Comparison of ENCODE assay signal across 16 cellular contexts in genomic region chr16:83946154-83946780, GRCh38. TPM values are rescaled to one million over a fixed set of nuclear protein-coding genes. Genes with fewer than 3 reads are reported as not detected.
DNase-seq lines count a peak whose midpoint lies in the region; ATAC-seq lines count a peak whose summit lies in the region.
"Had no signal": no experiment of that assay in that cellular context is flagged by ENCODE, and none has a peak within 500 bp of the region (broad histone marks: within the 10 kb centered on the region; RNA-seq: fewer than 3 reads in every experiment).

No MANE protein-coding gene starts in this region.

- H3K4ac ChIP-seq in mesenchymal stem cell (ENCODE audit: low read depth in 1 of 2, low read length in 2 of 2), result peak overlapping the region in 1 of 2 experiments; percentile 50

- H2BK120ac ChIP-seq in mesenchymal stem cell (ENCODE audit: low read depth, low read length), result no peak overlapping the region

- WGBS in mesenchymal stem cell, result 82% methylated on average over 23 of the region's 24 CpGs

- H3K27me3 ChIP-seq in mesenchymal stem cell (ENCODE audit: control insufficient read depth in 1 of 2, insufficient read depth in 1 of 2, low read length in 2 of 2), result peaks cover 3 to 10% of the 10 kb centered on the region in 2 experiments
- H3K27me3 ChIP-seq: BLaER1 treated with 17β-estradiol and CSF1 and Interleukin-3, amounts not matched to agents 10 nM and 100 nM had no signal

- no peak overlapping the region for H3K4me2 ChIP-seq in mesenchymal stem cell (ENCODE audit: low read length, poor library complexity, severe bottlenecking)
- H3K4me2 ChIP-seq: BLaER1 treated with 17β-estradiol and CSF1 and Interleukin-3, amounts not matched to agents 10 nM and 100 nM had no signal

- H4K8ac ChIP-seq in mesenchymal stem cell (ENCODE audit: low read length), result peak overlapping the region; percentile 38

- no peak overlapping the region for H3K9ac ChIP-seq in mesenchymal stem cell (ENCODE audit: low read length)
- H3K9ac ChIP-seq: BLaER1 treated with 17β-estradiol and CSF1 and Interleukin-3, amounts not matched to agents 10 nM and 100 nM had no signal

- intact Hi-C loops in sciatic nerve (cut with DNase I), result no loop called here

- no peak overlapping the region for H3K23ac ChIP-seq in mesenchymal stem cell (ENCODE audit: low read length in 2 of 2)

- H3K4me3 ChIP-seq in mesenchymal stem cell (ENCODE audit: insufficient read depth in 1 of 2, low read depth in 1 of 2, low read length in 2 of 2), result no peak overlapping the region
- H3K4me3 ChIP-seq: BLaER1 treated with 17β-estradiol and CSF1 and Interleukin-3, amounts not matched to agents 10 nM and 100 nM; HAP-1 had no signal

- H3K79me1 ChIP-seq in mesenchymal stem cell (replicated peaks; ENCODE audit: low read length, poor library complexity, severe bottlenecking), result no peaks in the 10 kb centered on the region

- H3K27ac ChIP-seq in mesenchymal stem cell (ENCODE audit: low read length, poor library complexity, severe bottlenecking), result no peak overlapping the region
- H3K27ac ChIP-seq: 22Rv1; BLaER1 treated with 17β-estradiol and CSF1 and Interleukin-3, amounts not matched to agents 10 nM and 100 nM had no signal

- DNase-seq in NCI-H2171 treated with DMSO at 0.1 percent for 48 hours (lab: John Stamatoyannopoulos, UW), result peak; percentile 38
- no peak for DNase-seq in NCI-H2171 (lab: John Stamatoyannopoulos, UW)
- peak; percentile 43 for DNase-seq in hepatic stellate cell (ENCODE audit: low spot score)
- DNase-seq in mesenchymal stem cell, result no peak
- DNase-seq in sciatic nerve (ENCODE audit: low spot score), result no peak
- no peak for DNase-seq in kidney glomerular epithelial cell (lab: John Stamatoyannopoulos, UW)
- no peak for DNase-seq in AG08395 (ENCODE audit: low spot score)
- no peak for DNase-seq in stimulated activated CD4-positive, alpha-beta T cell treated with anti-CD3 and anti-CD28 coated beads, Interleukin-2, amount 100 ng/mL, for 24 hours
- DNase-seq: CD4-positive, CD25-positive, alpha-beta regulatory T cell; DMS53; GF-D8; GOT3 had no signal

- peaks cover 12% of the 10 kb centered on the region for H3K4me1 ChIP-seq in mesenchymal stem cell (ENCODE audit: control insufficient read depth, insufficient read depth, low read depth, low read length)
- H3K4me1 ChIP-seq: HAP-1 had no signal

- no peak overlapping the region for H2BK15ac ChIP-seq in mesenchymal stem cell (ENCODE audit: low read depth, poor library complexity, severe bottlenecking)

- H4K91ac ChIP-seq in mesenchymal stem cell (ENCODE audit: low read length), result peak overlapping the region; percentile 70

- no peaks in the 10 kb centered on the region for H3K9me3 ChIP-seq in mesenchymal stem cell (ENCODE audit: control insufficient read depth, low read length)
- H3K9me3 ChIP-seq: BLaER1 treated with 17β-estradiol and CSF1 and Interleukin-3, amounts not matched to agents 10 nM and 100 nM; HAP-1 had no signal

- H2BK12ac ChIP-seq in mesenchymal stem cell (ENCODE audit: low read length in 2 of 2), result peak overlapping the region in 1 of 2 experiments; percentile 62

- no peaks in the 10 kb centered on the region for H3K36me3 ChIP-seq in mesenchymal stem cell (ENCODE audit: control insufficient read depth in 1 of 2, insufficient read depth in 2 of 2, low read depth in 1 of 2, low read length in 2 of 2)
- H3K36me3 ChIP-seq: BLaER1 treated with 17β-estradiol and CSF1 and Interleukin-3, amounts not matched to agents 10 nM and 100 nM; HAP-1 had no signal

- peak overlapping the region in 1 of 2 experiments; percentile 25 for H3K18ac ChIP-seq in mesenchymal stem cell (ENCODE audit: low read depth in 1 of 2, low read length in 2 of 2)

- H3K14ac ChIP-seq in mesenchymal stem cell (ENCODE audit: low read length in 2 of 2), result no peak overlapping the region

- no peak overlapping the region for H2BK5ac ChIP-seq in mesenchymal stem cell (ENCODE audit: low read depth, low read length, poor library complexity, severe bottlenecking)

- ATAC-seq in sciatic nerve, result peak; percentile 7

- H2AFZ ChIP-seq in mesenchymal stem cell (ENCODE audit: low read depth, low read length), result no peak overlapping the region

- H2AK5ac ChIP-seq in mesenchymal stem cell (ENCODE audit: low read length, severe bottlenecking), result no peak overlapping the region

RNA-seq across cellular contexts. Expression of gene OSGIN1, which starts 6.8 kb away (rescaled TPM):
- polyA plus RNA-seq in mesenchymal stem cell (2013, experiment 1 of 2), result 5.4 TPM
- polyA plus RNA-seq in mesenchymal stem cell (2013, experiment 2 of 2), result 5.9 TPM
- 11.5 TPM for total RNA-seq in sciatic nerve

RNA-seq across cellular contexts. Expression of gene NECAB2, which starts 21.8 kb away (rescaled TPM):
- polyA plus RNA-seq in mesenchymal stem cell (2013, experiment 1 of 2), result 0.58 TPM
- 0.33 TPM for polyA plus RNA-seq in mesenchymal stem cell (2013, experiment 2 of 2)
- total RNA-seq in sciatic nerve, result 0.80 TPM
- total RNA-seq: CD4-positive, CD25-positive, alpha-beta regulatory T cell; HT1080 had no signal
- polyA plus RNA-seq: CD4-positive, CD25-positive, alpha-beta regulatory T cell had no signal

RNA-seq across cellular contexts. Expression of gene MLYCD, which starts 47.4 kb away (rescaled TPM):
- 1.3 TPM for polyA plus RNA-seq in mesenchymal stem cell (2013, experiment 1 of 2)
- polyA plus RNA-seq in mesenchymal stem cell (2013, experiment 2 of 2), result 1.2 TPM
- total RNA-seq in sciatic nerve, result 8.2 TPM

Comparison
In these comparisons a context has a peak if more than half of its experiments do, and no peak if none do; other contexts are left out.
1. DNase-seq: peak in NCI-H2171 treated with DMSO at 0.1 percent for 48 hours (single experiment) and hepatic stellate cell (single experiment); none in NCI-H2171 (single experiment), mesenchymal stem cell (single experiment), sciatic nerve (single experiment), kidney glomerular epithelial cell (single experiment), AG08395 (single experiment) and stimulated activated CD4-positive, alpha-beta T cell treated with anti-CD3 and anti-CD28 coated beads, Interleukin-2, amount 100 ng/mL, for 24 hours (0 of 2).